ENCODE assay signal across 1 cellular context in genomic region chr10:116891208-116891607, GRCh38.
TF ChIP-seq lines count a peak whose summit lies in the region.

No MANE protein-coding gene starts in this region.

TF ChIP-seq in GM23338, 12 proteins besides CTCF, POLR2A, EP300 and RAD21 (continued from another document):
- no peak for TF ChIP-seq ZNF462 (CRISPR knock-in tag; IDR thresholded peaks at IDR 0.05)
- no peak for TF ChIP-seq STAT1 (IDR thresholded peaks at IDR 0.05; ENCODE audit: unreplicated experiment)
